20 cellular contexts compared by ENCODE assay signal in genomic region chr2:122019729-122020128, GRCh38.
DNase-seq lines count a peak whose midpoint lies in the region; ATAC-seq and TF ChIP-seq lines count a peak whose summit lies in the region.
"Had no signal": no experiment of that assay in that cellular context is flagged by ENCODE, and none has a peak within 500 bp of the region (broad histone marks: within the 10 kb centered on the region; RNA-seq: fewer than 3 reads in every experiment).

No MANE protein-coding gene starts in this region.

- TF ChIP-seq CTCF in heart right ventricle (IDR thresholded peaks at IDR 0.05): no peak

- no peak overlapping the region for H3K27ac ChIP-seq in heart right ventricle
- H3K27ac ChIP-seq: ascending aorta, thoracic aorta had no signal

- H3K27me3 Mint-ChIP-seq in activated naive CD8-positive, alpha-beta T cell treated with anti-CD3 and anti-CD28 coated beads, Interleukin-2, amount 50 U/mL, for 24 hours: peaks cover 9% of the 10 kb centered on the region

- no peaks in the 10 kb centered on the region for H3K36me3 Mint-ChIP-seq in activated naive CD8-positive, alpha-beta T cell treated with anti-CD3 and anti-CD28 coated beads, Interleukin-2, amount 50 U/mL, for 24 hours (ENCODE audit: low read depth)
- H3K36me3 Mint-ChIP-seq: naive B cell had no signal

- no peak overlapping the region for H3K27ac Mint-ChIP-seq in activated naive CD8-positive, alpha-beta T cell treated with anti-CD3 and anti-CD28 coated beads, Interleukin-2, amount 50 U/mL, for 24 hours
- H3K27ac Mint-ChIP-seq: naive B cell had no signal

- no peak overlapping the region for H3K4me3 ChIP-seq in heart right ventricle
- H3K4me3 ChIP-seq: ascending aorta, thoracic aorta had no signal

- H3K4me3 Mint-ChIP-seq in activated naive CD8-positive, alpha-beta T cell treated with anti-CD3 and anti-CD28 coated beads, Interleukin-2, amount 50 U/mL, for 24 hours: no peak overlapping the region
- H3K4me3 Mint-ChIP-seq: naive B cell had no signal

- H3K27me3 ChIP-seq in heart right ventricle: peaks cover 0 to 8% (median 4%) of the 10 kb centered on the region in 7 donors
- H3K27me3 ChIP-seq: ascending aorta had no signal

- no peaks in the 10 kb centered on the region for H3K9me3 ChIP-seq in heart right ventricle
- H3K9me3 ChIP-seq: ascending aorta, thoracic aorta had no signal

- intact Hi-C loops in left ventricle myocardium superior (cut with micrococcal nuclease): no loop called here
- intact Hi-C loops in heart right ventricle (cut with DNase I): no loop called here

- peaks cover 0 to 4% (median 0%) of the 10 kb centered on the region in 9 donors for H3K4me1 ChIP-seq in heart right ventricle
- H3K4me1 ChIP-seq: ascending aorta had no signal

- WGBS in heart right ventricle, 2 donors: 28 to 31% methylated on average over 6 of the region's 6 CpGs

- DNase-seq in left ventricle myocardium superior (no peak), heart right ventricle (no peak), anterior cingulate cortex (lab: John Stamatoyannopoulos, UW) (peak in 31 of 58 donors; percentile 2 to 44 (median 16)), medulla oblongata (ENCODE audit: extremely low spot score) (peak; percentile 24), GF-D8 (lab: John Stamatoyannopoulos, UW) (no peak), SKM-1 (lab: John Stamatoyannopoulos, UW; ENCODE audit: unreplicated experiment) (no peak)
- no peak for DNase-seq in activated naive CD8-positive, alpha-beta T cell treated with anti-CD3 and anti-CD28 coated beads, Interleukin-2, amount 50 U/mL, for 24 hours
- DNase-seq: activated CD4-positive, CD25-positive, alpha-beta regulatory T cell; activated gamma-delta T cell treated with Interleukin-2 at 50 U/mL for 16 hours; cortex of kidney; KG1; naive B cell; NCI-H1436 treated with DMSO at 0.1 percent for 48 hours; PC-3; SW 1271 had no signal

- ATAC-seq in left ventricle myocardium superior (peak; percentile 31), heart right ventricle (no peak), HG03520 (IDR thresholded peaks at IDR 0.05; ENCODE audit: unreplicated experiment) (no peak)
- ATAC-seq in activated naive CD8-positive, alpha-beta T cell treated with anti-CD3 and anti-CD28 coated beads, Interleukin-2, amount 50 U/mL, for 24 hours: no peak
- ATAC-seq: esophagus mucosa, HCT116, PC-3 had no signal

- H3K9me3 Mint-ChIP-seq in activated naive CD8-positive, alpha-beta T cell treated with anti-CD3 and anti-CD28 coated beads, Interleukin-2, amount 50 U/mL, for 24 hours: no peaks in the 10 kb centered on the region

- H3K4me1 Mint-ChIP-seq in activated naive CD8-positive, alpha-beta T cell treated with anti-CD3 and anti-CD28 coated beads, Interleukin-2, amount 50 U/mL, for 24 hours: no peaks in the 10 kb centered on the region
- H3K4me1 Mint-ChIP-seq: naive B cell had no signal

- H3K36me3 ChIP-seq in heart right ventricle: no peaks in the 10 kb centered on the region
- H3K36me3 ChIP-seq: ascending aorta, thoracic aorta had no signal

Comparison
In these comparisons a context has a peak if more than half of its experiments do, and no peak if none do; other contexts are left out.
1. DNase-seq: peak in anterior cingulate cortex (31 of 58) and medulla oblongata (single experiment); none in left ventricle myocardium superior (single experiment), heart right ventricle (0 of 2), GF-D8 (single experiment), activated naive CD8-positive, alpha-beta T cell treated with anti-CD3 and anti-CD28 coated beads, Interleukin-2, amount 50 U/mL, for 24 hours (single experiment) and SKM-1 (single experiment).